ENCODE assay signal across 10 cellular contexts in genomic region chr17:7951143-7951792, GRCh38. TPM values are rescaled to one million over a fixed set of nuclear protein-coding genes. Genes with fewer than 3 reads are reported as not detected.
DNase-seq lines count a peak whose midpoint lies in the region; ATAC-seq and TF ChIP-seq lines count a peak whose summit lies in the region.
"Had no signal": no experiment of that assay in that cellular context is flagged by ENCODE, and none has a peak within 500 bp of the region (broad histone marks: within the 10 kb centered on the region; RNA-seq: fewer than 3 reads in every experiment).

No MANE protein-coding gene starts in this region.

- H3K9me3 Mint-ChIP-seq in immature natural killer cell: no peaks in the 10 kb centered on the region

- BruUV-seq in PC-3 (replicated peaks; lab: Mats Ljungman, UMichigan): no TSS peak

- H3K4me2 ChIP-seq in PC-3 (ENCODE audit: low read length): no peak overlapping the region

- H3F3A ChIP-seq in PC-3 (ENCODE audit: low read length, unreplicated experiment): no peaks in the 10 kb centered on the region

- no peaks in the 10 kb centered on the region; the same call in 1 of the 2 replicates for H3K36me3 ChIP-seq in PC-3 (ENCODE audit: low read depth, low read length)

- H3K4me3 Mint-ChIP-seq in T-helper 17 cell (peak overlapping the region; percentile 76), immature natural killer cell (no peak overlapping the region)

- H3K9me3 ChIP-seq in T-helper 17 cell (ENCODE audit: control insufficient read depth, low read length, poor library complexity, severe bottlenecking): no peaks in the 10 kb centered on the region
- H3K9me3 ChIP-seq in PC-3 (ENCODE audit: low read length): no peaks in the 10 kb centered on the region

- no peak overlapping the region for H2AFZ ChIP-seq in PC-3 (ENCODE audit: low read length)

- TF ChIP-seq CTCF in 22Rv1 (IDR thresholded peaks at IDR 0.05) (no peak), PC-3 (conservative IDR thresholded peaks at IDR 0.05; ENCODE audit: low read depth, low read length) (no peak)

- peak overlapping the region; percentile 68 for H3K27ac ChIP-seq in 22Rv1
- H3K27ac ChIP-seq in PC-3 (ENCODE audit: low read length): no peak overlapping the region

- no peaks in the 10 kb centered on the region for H3K4me1 ChIP-seq in PC-3 (ENCODE audit: insufficient read depth, low read length)

- no peak overlapping the region for H3K4me3 ChIP-seq in PC-3 (ENCODE audit: low read length)

- no peaks in the 10 kb centered on the region for H3K27me3 ChIP-seq in PC-3 (ENCODE audit: low read length)

- H3K27ac Mint-ChIP-seq in T-helper 17 cell (peak overlapping the region; percentile 67), immature natural killer cell (peak overlapping the region; percentile 2 to 84 (median 46))

- no peaks in the 10 kb centered on the region for H3K9me2 ChIP-seq in PC-3 (replicated peaks; ENCODE audit: low read length)

- intact Hi-C loops in PC-3 (cut with micrococcal nuclease): no loop called here

- no peak overlapping the region for H3K9ac ChIP-seq in PC-3 (ENCODE audit: low read length)

- CTCF ChIA-PET in PC-3 (lab: Charles Lee): no interaction called here

- POLR2A ChIA-PET in PC-3 (lab: Charles Lee; ENCODE audit: unreplicated experiment): no interaction called here

- H3K27me3 Mint-ChIP-seq in T-helper 17 cell: no peaks in the 10 kb centered on the region
- peaks cover 0 to 3% (median 2%) of the 10 kb centered on the region in 3 donors for H3K27me3 Mint-ChIP-seq in immature natural killer cell (ENCODE audit: low read depth in 3 of 3)

- H3K79me2 ChIP-seq in PC-3 (ENCODE audit: low read length): no peaks in the 10 kb centered on the region

- ATAC-seq in GM19395 (IDR thresholded peaks at IDR 0.05; ENCODE audit: unreplicated experiment): peak; percentile 79
- ATAC-seq in T-helper 17 cell: peak; percentile 67
- no peak for ATAC-seq in PC-3

- peaks cover 12% of the 10 kb centered on the region for H3K36me3 Mint-ChIP-seq in T-helper 17 cell (ENCODE audit: low read depth)
- H3K36me3 Mint-ChIP-seq in immature natural killer cell: peaks cover 26 to 33% (median 28%) of the 10 kb centered on the region in 3 donors

- H4K20me1 ChIP-seq in PC-3 (ENCODE audit: low read length): no peaks in the 10 kb centered on the region

- peaks cover 7% of the 10 kb centered on the region for H3K4me1 Mint-ChIP-seq in T-helper 17 cell
- H3K4me1 Mint-ChIP-seq in immature natural killer cell: peaks cover 4 to 6% of the 10 kb centered on the region in 2 donors

- DNase-seq in T-helper 17 cell (no peak), immature natural killer cell (peak in 1 of 3 donors; percentile 1), kidney glomerular epithelial cell (lab: John Stamatoyannopoulos, UW) (no peak), NCI-H1694 (lab: John Stamatoyannopoulos, UW) (no peak), PC-3 (no peak), NCI-H2081 (lab: John Stamatoyannopoulos, UW) (no peak)
- DNase-seq: cerebellar nuclear complex, Karpas-422 had no signal

RNA-seq across cellular contexts. Expression of gene CNTROB, which starts 19.3 kb away (rescaled TPM):
- total RNA-seq in T-helper 17 cell: 10 to 100 TPM; 24.3 to 27.9 TPM
- polyA plus RNA-seq in immature natural killer cell: 10 to 100 TPM in 1 of 3 donors, 1 to 10 TPM in 2; 1.8 to 14.4 (median 8.3) TPM
- 27.5 and 40.5 TPM in 2 replicates for total RNA-seq in PC-3 (2014; rRNA removed)

RNA-seq across cellular contexts. Expression of gene TRAPPC1, which starts 19.5 kb away (rescaled TPM):
- 100 to 1,000 TPM; 102 to 118 TPM for total RNA-seq in T-helper 17 cell
- polyA plus RNA-seq in immature natural killer cell: 100 to 1,000 TPM; 233 to 379 (median 288) TPM
- total RNA-seq in PC-3 (2014; rRNA removed): 26.4 and 30.5 TPM in 2 replicates

RNA-seq across cellular contexts. Expression of gene KCNAB3, which starts 21.6 kb away (rescaled TPM):
- total RNA-seq in T-helper 17 cell (1 to 10 TPM; 5.9 to 8.4 TPM), PC-3 (2014; rRNA removed) (0.26 and 0.75 TPM in 2 replicates)
- polyA plus RNA-seq in immature natural killer cell: under 1 TPM in 2 of 3 donors, not detected in 1; 0.15 to 0.26 TPM

RNA-seq across cellular contexts. Expression of gene RNF227, which starts 35.2 kb away (rescaled TPM):
- total RNA-seq in T-helper 17 cell (1 to 10 TPM; 1.4 to 2.3 TPM), PC-3 (2014; rRNA removed) (0.11 and 0.52 TPM in 2 replicates)
- 1 to 10 TPM; 1.9 to 3.3 (median 2.7) TPM for polyA plus RNA-seq in immature natural killer cell

RNA-seq across cellular contexts. Expression of gene GUCY2D, which starts 51.1 kb away (rescaled TPM):
- total RNA-seq in T-helper 17 cell (under 1 TPM in 1 of 2 donors, not detected in 1; 0.08 TPM), PC-3 (2014; rRNA removed) (0.12 TPM in 1 of 2 replicates, not detected in the other)
- not detected for polyA plus RNA-seq in immature natural killer cell
